ENCODE assay signal across 4 cellular contexts in the genomic region with DNA sequence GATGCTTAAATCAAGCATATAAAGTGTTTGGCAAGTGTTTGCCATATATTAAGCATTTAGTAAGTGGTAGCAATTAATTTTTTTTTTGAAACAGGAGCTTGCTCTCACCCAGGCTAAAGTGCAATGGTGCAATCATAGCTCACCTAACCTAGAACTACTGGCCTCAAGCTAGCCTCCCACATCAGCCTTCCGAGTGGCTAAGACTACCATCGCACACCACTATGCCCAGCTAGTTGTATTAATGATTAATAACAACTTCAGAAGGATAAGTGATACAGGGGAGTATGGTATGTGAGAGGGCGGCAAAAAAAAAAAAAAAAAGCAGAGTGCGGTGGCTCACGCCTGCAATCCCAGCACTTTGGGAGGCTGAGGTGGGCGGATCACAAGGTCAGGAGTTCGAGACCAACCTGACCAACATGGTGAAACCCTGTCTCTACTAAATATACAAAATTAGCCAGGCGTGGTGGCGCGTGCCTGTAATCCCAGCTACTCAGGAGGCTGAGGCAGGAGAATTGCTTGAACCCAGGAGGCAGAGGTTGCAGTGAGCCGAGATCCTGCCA. TPM values are rescaled to one million over a fixed set of nuclear protein-coding genes. Genes with fewer than 3 reads are reported as not detected.
"Had no signal": no experiment of that assay in that cellular context is flagged by ENCODE, and none has a peak within 500 bp of the region (broad histone marks: within the 10 kb centered on the region; RNA-seq: fewer than 3 reads in every experiment).

No MANE protein-coding gene starts in this region.

RNA-seq across cellular contexts. Expression of gene PLEKHG6, which starts 33.7 kb away (rescaled TPM):
- total RNA-seq: activated T-cell treated with anti-CD3 and anti-CD28 coated beads, Interleukin-2, amount 50 U/mL, for 72 hours; endothelial cell of umbilical vein; lung microvascular endothelial cell; T-helper 2 cell treated with Interferon-gamma antibody and Interleukin-4, amounts not matched to agents 100 ng/mL and 5 ng/mL, for 36 hours had no signal
